22 cellular contexts compared by ENCODE assay signal in the genomic region with DNA sequence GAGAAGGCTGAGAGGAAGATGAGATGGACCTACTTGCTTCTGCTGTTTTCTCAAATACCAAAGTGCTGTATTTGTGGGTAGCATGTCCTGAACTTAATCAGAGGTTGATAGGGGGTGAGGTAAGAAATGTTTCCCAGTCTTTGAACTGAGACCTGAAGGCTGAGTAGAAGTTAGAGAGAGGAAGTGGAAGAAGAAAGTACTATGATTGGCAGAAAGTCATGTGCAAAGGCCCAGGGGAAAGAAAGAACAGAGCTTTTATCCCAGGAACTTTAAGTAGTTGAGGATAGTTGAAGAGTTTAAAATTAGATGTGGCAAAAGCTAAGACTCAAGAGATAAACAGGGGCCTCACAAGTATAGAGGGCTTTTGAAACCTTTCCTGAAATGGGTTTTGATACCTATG. TPM values are rescaled to one million over a fixed set of nuclear protein-coding genes. Genes with fewer than 3 reads are reported as not detected.
DNase-seq lines count a peak whose midpoint lies in the region; ATAC-seq, FAIRE-seq and TF ChIP-seq lines count a peak whose summit lies in the region.
"Had no signal": no experiment of that assay in that cellular context is flagged by ENCODE, and none has a peak within 500 bp of the region (broad histone marks: within the 10 kb centered on the region; RNA-seq: fewer than 3 reads in every experiment).

No MANE protein-coding gene starts in this region.

- no peaks in the 10 kb centered on the region for H3K9me3 ChIP-seq in HEK293 (ENCODE audit: control insufficient read depth, insufficient read depth, low read depth, low read length)
- H3K9me3 ChIP-seq in K562 (replicated peaks; ENCODE audit: control insufficient read depth, insufficient read depth, low read depth, low read length), result peaks cover 6% of the 10 kb centered on the region; the same call in 1 of the 2 replicates
- H3K9me3 ChIP-seq: BE2C had no signal

- CTCF ChIA-PET in HEK293 (lab: Yijun Ruan, JAX) (interaction anchor here (1.5 to 3.2 kb wide), 3 partner anchors 9 to 199 kb away, joined by 4 to 19 read pairs (median 10); no protein-coding TSS in a partner anchor), K562 (lab: Yijun Ruan, JAX; ENCODE audit: low intra/inter-chr PET ratio) (no interaction called here)

- H3K36me3 ChIP-seq in HEK293 (ENCODE audit: control insufficient read depth in 2 of 2, insufficient read depth in 1 of 2, low read length in 2 of 2), result no peaks in the 10 kb centered on the region
- H3K36me3 ChIP-seq in K562 (ENCODE audit: control insufficient read depth, insufficient read depth, low read length), result no peaks in the 10 kb centered on the region
- H3K36me3 ChIP-seq: BE2C, BLaER1 had no signal

- H4K20me1 ChIP-seq in K562 (replicated peaks; ENCODE audit: control insufficient read depth, insufficient read depth, low read length), result no peaks in the 10 kb centered on the region
- H4K20me1 ChIP-seq: BLaER1 had no signal

- intact Hi-C loops in K562 (cut with micrococcal nuclease), result no loop called here

- TF ChIP-seq EP300 in K562 (IDR thresholded peaks at IDR 0.05; ENCODE audit: low read length), result no peak

- H3K4me3 ChIP-seq in HEK293 (ENCODE audit: low read depth, low read length) (no peak overlapping the region), K562 (no peak overlapping the region)
- H3K4me3 ChIP-seq: BLaER1 had no signal

- H3K9me1 ChIP-seq in K562 (ENCODE audit: control insufficient read depth, insufficient read depth, low read length), result no peaks in the 10 kb centered on the region

- POLR2A ChIA-PET in HEK293 (lab: Yijun Ruan, JAX), result interaction anchor here (1.9 to 2.2 kb wide), 2 partner anchors 13 to 16 kb away, joined by 5 to 9 read pairs; partner anchors contain the start of gene LIN9
- POLR2A ChIA-PET in K562 (lab: Yijun Ruan, JAX), result interaction anchor here (0.8 to 2.0 kb wide), 4 partner anchors 9 to 176 kb away, joined by 3 to 7 read pairs (median 4); no protein-coding TSS in a partner anchor

- no peaks in the 10 kb centered on the region for H3K4me1 ChIP-seq in HEK293 (ENCODE audit: control insufficient read depth, insufficient read depth, low read length)
- no peaks in the 10 kb centered on the region; a peak in 1 of 5 replicates for H3K4me1 ChIP-seq in K562 (replicated peaks in 1 of 2; ENCODE audit: control insufficient read depth in 2 of 2, insufficient read depth in 2 of 2, low read length in 2 of 2)
- H3K4me1 ChIP-seq: BE2C, BLaER1 had no signal

- no peak overlapping the region for H3K4me2 ChIP-seq in K562 (ENCODE audit: insufficient read depth, low read length)
- H3K4me2 ChIP-seq: BLaER1 had no signal

- DNase-seq in K562 (ENCODE audit: extremely low read depth in 1 of 4, low spot score in 3 of 4) (no peak), NCI-H2227 (lab: John Stamatoyannopoulos, UW; ENCODE audit: unreplicated experiment) (no peak), GM19240 (ENCODE audit: insufficient read length, low spot score) (no peak)
- DNase-seq: 8988T; ACHN; BE2C; C1 segment of cervical spinal cord; CD4-positive, alpha-beta memory T cell; CD4-positive, CD25-positive, alpha-beta regulatory T cell; CD8-positive, alpha-beta memory T cell; DMS 273 treated with DMSO at 0.1 percent for 48 hours; DMS153; DMS53; DMS79; DND-41; GDM1 had no signal

- H3K79me2 ChIP-seq in K562 (ENCODE audit: control insufficient read depth, insufficient read depth, low read length), result no peaks in the 10 kb centered on the region

- H3K27ac ChIP-seq in HEK293 (ENCODE audit: extremely low read depth, low read depth, low read length), result no peak overlapping the region
- no peak overlapping the region for H3K27ac ChIP-seq in K562 (ENCODE audit: extremely low read depth, low read depth, low read length)
- H3K27ac ChIP-seq: BLaER1 had no signal

- TF ChIP-seq CTCF in HEK293 (tag by site-specific recombination; IDR thresholded peaks at IDR 0.05) (no peak), K562 (IDR thresholded peaks at IDR 0.05 in 2 of 3, conservative IDR thresholded peaks at IDR 0.05 in 1 of 3; ENCODE audit: insufficient read depth in 2 of 3, low read depth in 1 of 3, low read length in 3 of 3) (no peak)

- in situ Hi-C loops in K562 (cut with MboI), result no loop called here

- H3K9ac ChIP-seq in K562 (ENCODE audit: insufficient read depth in 1 of 2, low read depth in 2 of 2, low read length in 2 of 2), result no peak overlapping the region
- H3K9ac ChIP-seq: BLaER1 had no signal

- FAIRE-seq in K562 (lab: Jason Lieb, UNC), result no peak
- FAIRE-seq: A204.1, GM12892, GM18507 had no signal

- H2AFZ ChIP-seq in K562 (ENCODE audit: low read depth, low read length), result no peak overlapping the region

- ATAC-seq in K562 (no peak), GM21619 (IDR thresholded peaks at IDR 0.05; ENCODE audit: unreplicated experiment) (no peak)

- peaks cover 2 to 5% of the 10 kb centered on the region in 2 experiments; a peak in 2 of 5 replicates for H3K27me3 ChIP-seq in K562 (ENCODE audit: control insufficient read depth in 2 of 2, insufficient read depth in 2 of 2, low read length in 2 of 2)
- H3K27me3 ChIP-seq: BE2C, BLaER1 had no signal

- TF ChIP-seq POLR2A in K562 (conservative IDR thresholded peaks at IDR 0.05), result no peak

- no peak for TF ChIP-seq RAD21 in K562 (CRISPR knock-in tag; conservative IDR thresholded peaks at IDR 0.05 in 1 of 2, IDR thresholded peaks at IDR 0.05 in 1 of 2)

- BruUV-seq in K562 (replicated peaks; lab: Mats Ljungman, UMichigan), result no TSS peak

TF ChIP-seq in HEK293, 187 proteins besides CTCF, POLR2A, EP300 and RAD21:
- TF ChIP-seq ZNF623 (tag by site-specific recombination; IDR thresholded peaks at IDR 0.05) (peak; percentile 83), ZNF140 (tag by site-specific recombination; IDR thresholded peaks at IDR 0.05) (no peak)
TF ChIP-seq in HEK293: peak in this region for 1.

TF ChIP-seq in K562, 482 proteins besides CTCF, POLR2A, EP300 and RAD21:
- TF ChIP-seq SPI1 (IDR thresholded peaks at IDR 0.05; ENCODE audit: borderline replicate concordance, low read depth, low read length) (peak; percentile 64), ZNF324 (CRISPR knock-in tag; IDR thresholded peaks at IDR 0.05) (no peak)

RNA-seq across cellular contexts. Expression of gene LIN9, which starts 15.5 kb away (rescaled TPM):
- 14.8 and 38.6 TPM in 2 replicates for total RNA-seq in K562 (2011; cell fraction: chromatin; rRNA removed; ENCODE audit: low replicate concordance)
- 8.2 and 11.1 TPM in 2 replicates for total RNA-seq in K562 (2011; cell fraction: nucleolus; rRNA removed)
- total RNA-seq in K562 (2011; cell fraction: nucleoplasm; rRNA removed), result 15.6 and 18.7 TPM in 2 replicates
- total RNA-seq in K562 (2014; rRNA removed), result 15.8 and 18.8 TPM in 2 replicates
- total RNA-seq in K562 (2014; rRNA removed; fragmentation: Illumina TruSeq; extraction: Trizol), result 31.4 and 37.5 TPM in 2 replicates
- 29.3 and 30.6 TPM in 2 replicates for total RNA-seq in K562 (2015; rRNA removed; fragmentation: Illumina TruSeq; extraction: Trizol)
- 18.9 and 19.4 TPM in 2 replicates for total RNA-seq in K562 (2021)
- polyA plus RNA-seq in K562 (2011; rRNA removed), result 22.9 and 33.0 TPM in 2 replicates
- polyA plus RNA-seq in K562 (2011; cell fraction: cytosol; rRNA removed), result 7.5 and 14.3 TPM in 2 replicates
- polyA plus RNA-seq in K562 (2011; cell fraction: nucleus; rRNA removed), result 15.2 and 19.7 TPM in 2 replicates
- 11.8 and 14.2 TPM in 2 replicates for polyA plus RNA-seq in K562 (2012)
- polyA plus RNA-seq in K562 (2014; fragmentation: Illumina TruSeq; extraction: Trizol), result 21.6 and 25.3 TPM in 2 replicates
- 10 to 100 TPM; 19.4 to 26.8 TPM for polyA plus RNA-seq in K562 (2014; fragmentation: Nextera tagmentation; extraction: Ambion mirVana)
- 19.6 and 25.5 TPM in 2 replicates for polyA plus RNA-seq in K562 (2014; rRNA removed)
- 23.7 and 24.4 TPM in 2 replicates for polyA minus RNA-seq in K562 (2011; rRNA and poly(A)+ RNA removed)
- polyA minus RNA-seq in K562 (2011; cell fraction: cytosol; rRNA and poly(A)+ RNA removed), result 6.8 and 10.7 TPM in 2 replicates
- 10.4 and 18.0 TPM in 2 replicates for polyA minus RNA-seq in K562 (2011; cell fraction: nucleus; rRNA and poly(A)+ RNA removed)
